Comparison of ENCODE assay signal across 1 cellular context in genomic region chr19:3374369-3375112, GRCh38.
TF ChIP-seq lines count a peak whose summit lies in the region.

No MANE protein-coding gene starts in this region.

TF ChIP-seq in HepG2, 621 proteins besides CTCF, POLR2A, EP300 and RAD21 (continued from another document):
- no peak for TF ChIP-seq ARID4A (CRISPR knock-in tag; IDR thresholded peaks at IDR 0.05; ENCODE audit: borderline replicate concordance)
- TF ChIP-seq CBFB (CRISPR knock-in tag; IDR thresholded peaks at IDR 0.05), result no peak
- TF ChIP-seq ZKSCAN8 (CRISPR knock-in tag; IDR thresholded peaks at IDR 0.05; ENCODE audit: borderline replicate concordance), result no peak
- TF ChIP-seq ELF4 (CRISPR knock-in tag; IDR thresholded peaks at IDR 0.05; ENCODE audit: borderline replicate concordance), result no peak
- TF ChIP-seq, protein P1, sequence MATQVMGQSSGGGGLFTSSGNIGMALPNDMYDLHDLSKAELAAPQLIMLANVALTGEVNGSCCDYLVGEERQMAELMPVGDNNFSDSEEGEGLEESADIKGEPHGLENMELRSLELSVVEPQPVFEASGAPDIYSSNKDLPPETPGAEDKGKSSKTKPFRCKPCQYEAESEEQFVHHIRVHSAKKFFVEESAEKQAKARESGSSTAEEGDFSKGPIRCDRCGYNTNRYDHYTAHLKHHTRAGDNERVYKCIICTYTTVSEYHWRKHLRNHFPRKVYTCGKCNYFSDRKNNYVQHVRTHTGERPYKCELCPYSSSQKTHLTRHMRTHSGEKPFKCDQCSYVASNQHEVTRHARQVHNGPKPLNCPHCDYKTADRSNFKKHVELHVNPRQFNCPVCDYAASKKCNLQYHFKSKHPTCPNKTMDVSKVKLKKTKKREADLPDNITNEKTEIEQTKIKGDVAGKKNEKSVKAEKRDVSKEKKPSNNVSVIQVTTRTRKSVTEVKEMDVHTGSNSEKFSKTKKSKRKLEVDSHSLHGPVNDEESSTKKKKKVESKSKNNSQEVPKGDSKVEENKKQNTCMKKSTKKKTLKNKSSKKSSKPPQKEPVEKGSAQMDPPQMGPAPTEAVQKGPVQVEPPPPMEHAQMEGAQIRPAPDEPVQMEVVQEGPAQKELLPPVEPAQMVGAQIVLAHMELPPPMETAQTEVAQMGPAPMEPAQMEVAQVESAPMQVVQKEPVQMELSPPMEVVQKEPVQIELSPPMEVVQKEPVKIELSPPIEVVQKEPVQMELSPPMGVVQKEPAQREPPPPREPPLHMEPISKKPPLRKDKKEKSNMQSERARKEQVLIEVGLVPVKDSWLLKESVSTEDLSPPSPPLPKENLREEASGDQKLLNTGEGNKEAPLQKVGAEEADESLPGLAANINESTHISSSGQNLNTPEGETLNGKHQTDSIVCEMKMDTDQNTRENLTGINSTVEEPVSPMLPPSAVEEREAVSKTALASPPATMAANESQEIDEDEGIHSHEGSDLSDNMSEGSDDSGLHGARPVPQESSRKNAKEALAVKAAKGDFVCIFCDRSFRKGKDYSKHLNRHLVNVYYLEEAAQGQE (IDR thresholded peaks at IDR 0.05; ENCODE audit: borderline replicate concordance in 1 of 2, low read depth in 1 of 2, low read length in 2 of 2), result no peak
- TF ChIP-seq MZF1 (CRISPR knock-in tag; IDR thresholded peaks at IDR 0.05; ENCODE audit: borderline replicate concordance), result no peak
- TF ChIP-seq FOXJ3 (CRISPR knock-in tag; IDR thresholded peaks at IDR 0.05; ENCODE audit: borderline replicate concordance), result no peak
- TF ChIP-seq ZNF362 (CRISPR knock-in tag; IDR thresholded peaks at IDR 0.05; ENCODE audit: borderline replicate concordance), result no peak
